Comparison of ENCODE assay signal across 8 cellular contexts in the genomic region with DNA sequence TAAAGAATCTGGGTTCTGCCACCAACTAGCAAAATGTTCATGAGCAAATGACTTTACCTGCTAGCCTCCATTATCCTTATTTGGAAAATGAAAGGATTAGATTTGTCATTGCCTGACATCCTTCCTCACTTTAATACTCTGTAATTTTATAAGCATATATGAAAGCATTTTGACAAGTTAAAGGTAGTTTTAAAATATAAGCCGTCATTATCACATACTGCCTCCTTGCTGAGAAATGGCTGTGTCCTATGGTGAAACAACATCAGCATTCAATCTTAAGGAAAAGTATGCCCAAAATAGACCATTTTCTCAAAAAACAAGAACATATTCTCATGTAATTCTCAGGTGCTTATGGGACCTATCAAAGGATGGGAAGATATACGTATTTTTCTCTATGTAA.
"Had no signal": no experiment of that assay in that cellular context is flagged by ENCODE, and none has a peak within 500 bp of the region (broad histone marks: within the 10 kb centered on the region; RNA-seq: fewer than 3 reads in every experiment).

No MANE protein-coding gene starts in this region.

- H3K9me3 ChIP-seq: HAP-1 had no signal

- DNase-seq: GM23248, GOT3, H7, H9, HCEC 1CT, HFFc6 had no signal

- H3K9ac ChIP-seq: GM23248 had no signal

- H3K27ac ChIP-seq: GM23248 had no signal

- H3K4me2 ChIP-seq: GM23338 had no signal

- H3K36me3 ChIP-seq: HAP-1 had no signal

- H2AFZ ChIP-seq: GM23248, GM23338 had no signal

- H3K4me3 ChIP-seq: GM23248, GM23338, HAP-1 had no signal
